In the genomic region with DNA sequence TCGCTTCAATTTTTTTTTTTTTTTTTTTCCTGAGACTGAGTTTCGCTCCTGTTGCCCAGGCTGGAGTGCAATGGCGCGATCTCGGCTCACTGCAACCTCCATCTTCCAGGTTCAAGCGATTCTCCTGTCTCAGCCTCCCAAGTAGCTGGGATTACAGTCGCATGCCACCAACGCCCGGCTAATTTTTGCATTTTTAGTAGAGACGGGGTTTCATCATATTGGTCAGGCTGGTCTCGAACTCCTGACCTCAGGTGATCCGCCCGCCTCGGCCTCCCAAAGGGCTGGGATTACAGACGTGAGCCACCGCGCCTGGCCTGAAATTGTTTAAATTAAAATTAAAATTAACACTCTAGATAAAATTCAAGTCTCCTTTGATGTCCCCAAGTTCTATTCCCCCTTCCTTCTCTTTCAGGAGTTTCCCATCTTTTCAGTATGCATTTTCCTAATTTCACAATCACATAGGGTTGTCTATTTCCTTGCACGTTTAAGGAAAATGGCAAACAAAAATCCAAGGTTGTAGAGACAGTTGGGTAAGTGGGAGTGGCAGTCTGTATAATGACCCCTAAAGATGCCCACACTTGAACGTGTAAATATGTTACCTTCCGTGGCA, we compare ENCODE assay signal across 1 cellular context.
TF ChIP-seq lines count a peak whose summit lies in the region.
"Not testable (repeated sequence)": the region's sequence is repeated elsewhere in the genome, so short reads cannot be mapped to it uniquely, and the experiment has no call there.

No MANE protein-coding gene starts in this region.

TF ChIP-seq in K562, 482 proteins besides CTCF, POLR2A, EP300 and RAD21:
- TF ChIP-seq BCOR (IDR thresholded peaks at IDR 0.05): peak; percentile 9; the same call in 1 of the 2 replicates
- peak; percentile 21 for TF ChIP-seq POLR3A (IDR thresholded peaks at IDR 0.05; ENCODE audit: borderline replicate concordance, extremely low read depth, insufficient read depth, insufficient read length)
- TF ChIP-seq, protein P1, sequence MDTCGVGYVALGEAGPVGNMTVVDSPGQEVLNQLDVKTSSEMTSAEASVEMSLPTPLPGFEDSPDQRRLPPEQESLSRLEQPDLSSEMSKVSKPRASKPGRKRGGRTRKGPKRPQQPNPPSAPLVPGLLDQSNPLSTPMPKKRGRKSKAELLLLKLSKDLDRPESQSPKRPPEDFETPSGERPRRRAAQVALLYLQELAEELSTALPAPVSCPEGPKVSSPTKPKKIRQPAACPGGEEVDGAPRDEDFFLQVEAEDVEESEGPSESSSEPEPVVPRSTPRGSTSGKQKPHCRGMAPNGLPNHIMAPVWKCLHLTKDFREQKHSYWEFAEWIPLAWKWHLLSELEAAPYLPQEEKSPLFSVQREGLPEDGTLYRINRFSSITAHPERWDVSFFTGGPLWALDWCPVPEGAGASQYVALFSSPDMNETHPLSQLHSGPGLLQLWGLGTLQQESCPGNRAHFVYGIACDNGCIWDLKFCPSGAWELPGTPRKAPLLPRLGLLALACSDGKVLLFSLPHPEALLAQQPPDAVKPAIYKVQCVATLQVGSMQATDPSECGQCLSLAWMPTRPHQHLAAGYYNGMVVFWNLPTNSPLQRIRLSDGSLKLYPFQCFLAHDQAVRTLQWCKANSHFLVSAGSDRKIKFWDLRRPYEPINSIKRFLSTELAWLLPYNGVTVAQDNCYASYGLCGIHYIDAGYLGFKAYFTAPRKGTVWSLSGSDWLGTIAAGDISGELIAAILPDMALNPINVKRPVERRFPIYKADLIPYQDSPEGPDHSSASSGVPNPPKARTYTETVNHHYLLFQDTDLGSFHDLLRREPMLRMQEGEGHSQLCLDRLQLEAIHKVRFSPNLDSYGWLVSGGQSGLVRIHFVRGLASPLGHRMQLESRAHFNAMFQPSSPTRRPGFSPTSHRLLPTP (IDR thresholded peaks at IDR 0.05; ENCODE audit: borderline replicate concordance, extremely low read depth, insufficient read length): peak; percentile 55
- TF ChIP-seq, protein P2, sequence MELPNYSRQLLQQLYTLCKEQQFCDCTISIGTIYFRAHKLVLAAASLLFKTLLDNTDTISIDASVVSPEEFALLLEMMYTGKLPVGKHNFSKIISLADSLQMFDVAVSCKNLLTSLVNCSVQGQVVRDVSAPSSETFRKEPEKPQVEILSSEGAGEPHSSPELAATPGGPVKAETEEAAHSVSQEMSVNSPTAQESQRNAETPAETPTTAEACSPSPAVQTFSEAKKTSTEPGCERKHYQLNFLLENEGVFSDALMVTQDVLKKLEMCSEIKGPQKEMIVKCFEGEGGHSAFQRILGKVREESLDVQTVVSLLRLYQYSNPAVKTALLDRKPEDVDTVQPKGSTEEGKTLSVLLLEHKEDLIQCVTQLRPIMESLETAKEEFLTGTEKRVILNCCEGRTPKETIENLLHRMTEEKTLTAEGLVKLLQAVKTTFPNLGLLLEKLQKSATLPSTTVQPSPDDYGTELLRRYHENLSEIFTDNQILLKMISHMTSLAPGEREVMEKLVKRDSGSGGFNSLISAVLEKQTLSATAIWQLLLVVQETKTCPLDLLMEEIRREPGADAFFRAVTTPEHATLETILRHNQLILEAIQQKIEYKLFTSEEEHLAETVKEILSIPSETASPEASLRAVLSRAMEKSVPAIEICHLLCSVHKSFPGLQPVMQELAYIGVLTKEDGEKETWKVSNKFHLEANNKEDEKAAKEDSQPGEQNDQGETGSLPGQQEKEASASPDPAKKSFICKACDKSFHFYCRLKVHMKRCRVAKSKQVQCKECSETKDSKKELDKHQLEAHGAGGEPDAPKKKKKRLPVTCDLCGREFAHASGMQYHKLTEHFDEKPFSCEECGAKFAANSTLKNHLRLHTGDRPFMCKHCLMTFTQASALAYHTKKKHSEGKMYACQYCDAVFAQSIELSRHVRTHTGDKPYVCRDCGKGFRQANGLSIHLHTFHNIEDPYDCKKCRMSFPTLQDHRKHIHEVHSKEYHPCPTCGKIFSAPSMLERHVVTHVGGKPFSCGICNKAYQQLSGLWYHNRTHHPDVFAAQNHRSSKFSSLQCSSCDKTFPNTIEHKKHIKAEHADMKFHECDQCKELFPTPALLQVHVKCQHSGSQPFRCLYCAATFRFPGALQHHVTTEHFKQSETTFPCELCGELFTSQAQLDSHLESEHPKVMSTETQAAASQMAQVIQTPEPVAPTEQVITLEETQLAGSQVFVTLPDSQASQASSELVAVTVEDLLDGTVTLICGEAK (IDR thresholded peaks at IDR 0.05): peak; percentile 31; the same call in 1 of the 2 replicates
- TF ChIP-seq, protein P2 (CRISPR knock-in tag; IDR thresholded peaks at IDR 0.05): not testable (repeated sequence)
- TF ChIP-seq EP400 (IDR thresholded peaks at IDR 0.05): peak; percentile 38; the same call in 1 of the 2 replicates
- peak; percentile 95; the same call in 1 of the 2 replicates for TF ChIP-seq ADNP (tag; IDR thresholded peaks at IDR 0.05)
- TF ChIP-seq, protein P3, sequence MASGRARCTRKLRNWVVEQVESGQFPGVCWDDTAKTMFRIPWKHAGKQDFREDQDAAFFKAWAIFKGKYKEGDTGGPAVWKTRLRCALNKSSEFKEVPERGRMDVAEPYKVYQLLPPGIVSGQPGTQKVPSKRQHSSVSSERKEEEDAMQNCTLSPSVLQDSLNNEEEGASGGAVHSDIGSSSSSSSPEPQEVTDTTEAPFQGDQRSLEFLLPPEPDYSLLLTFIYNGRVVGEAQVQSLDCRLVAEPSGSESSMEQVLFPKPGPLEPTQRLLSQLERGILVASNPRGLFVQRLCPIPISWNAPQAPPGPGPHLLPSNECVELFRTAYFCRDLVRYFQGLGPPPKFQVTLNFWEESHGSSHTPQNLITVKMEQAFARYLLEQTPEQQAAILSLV (tag; IDR thresholded peaks at IDR 0.05): 0 out of 2 replicates have a peak, but pooled peaks have one; percentile 24
- TF ChIP-seq, protein P4, sequence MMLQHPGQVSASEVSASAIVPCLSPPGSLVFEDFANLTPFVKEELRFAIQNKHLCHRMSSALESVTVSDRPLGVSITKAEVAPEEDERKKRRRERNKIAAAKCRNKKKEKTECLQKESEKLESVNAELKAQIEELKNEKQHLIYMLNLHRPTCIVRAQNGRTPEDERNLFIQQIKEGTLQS (IDR thresholded peaks at IDR 0.05): peak; percentile 76
- TF ChIP-seq, protein P4 (CRISPR knock-in tag; conservative IDR thresholded peaks at IDR 0.05): not testable (repeated sequence)
- TF ChIP-seq, protein P5, sequence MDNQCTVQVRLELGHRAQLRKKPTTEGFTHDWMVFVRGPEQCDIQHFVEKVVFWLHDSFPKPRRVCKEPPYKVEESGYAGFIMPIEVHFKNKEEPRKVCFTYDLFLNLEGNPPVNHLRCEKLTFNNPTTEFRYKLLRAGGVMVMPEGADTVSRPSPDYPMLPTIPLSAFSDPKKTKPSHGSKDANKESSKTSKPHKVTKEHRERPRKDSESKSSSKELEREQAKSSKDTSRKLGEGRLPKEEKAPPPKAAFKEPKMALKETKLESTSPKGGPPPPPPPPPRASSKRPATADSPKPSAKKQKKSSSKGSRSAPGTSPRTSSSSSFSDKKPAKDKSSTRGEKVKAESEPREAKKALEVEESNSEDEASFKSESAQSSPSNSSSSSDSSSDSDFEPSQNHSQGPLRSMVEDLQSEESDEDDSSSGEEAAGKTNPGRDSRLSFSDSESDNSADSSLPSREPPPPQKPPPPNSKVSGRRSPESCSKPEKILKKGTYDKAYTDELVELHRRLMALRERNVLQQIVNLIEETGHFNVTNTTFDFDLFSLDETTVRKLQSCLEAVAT (IDR thresholded peaks at IDR 0.05): 0 out of 4 replicates have a peak, but pooled peaks of 1 of the 2 experiments have one; percentile 8
- TF ChIP-seq, protein P6, sequence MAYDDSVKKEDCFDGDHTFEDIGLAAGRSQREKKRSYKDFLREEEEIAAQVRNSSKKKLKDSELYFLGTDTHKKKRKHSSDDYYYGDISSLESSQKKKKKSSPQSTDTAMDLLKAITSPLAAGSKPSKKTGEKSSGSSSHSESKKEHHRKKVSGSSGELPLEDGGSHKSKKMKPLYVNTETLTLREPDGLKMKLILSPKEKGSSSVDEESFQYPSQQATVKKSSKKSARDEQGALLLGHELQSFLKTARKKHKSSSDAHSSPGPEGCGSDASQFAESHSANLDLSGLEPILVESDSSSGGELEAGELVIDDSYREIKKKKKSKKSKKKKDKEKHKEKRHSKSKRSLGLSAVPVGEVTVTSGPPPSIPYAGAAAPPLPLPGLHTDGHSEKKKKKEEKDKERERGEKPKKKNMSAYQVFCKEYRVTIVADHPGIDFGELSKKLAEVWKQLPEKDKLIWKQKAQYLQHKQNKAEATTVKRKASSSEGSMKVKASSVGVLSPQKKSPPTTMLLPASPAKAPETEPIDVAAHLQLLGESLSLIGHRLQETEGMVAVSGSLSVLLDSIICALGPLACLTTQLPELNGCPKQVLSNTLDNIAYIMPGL (CRISPR knock-in tag; IDR thresholded peaks at IDR 0.05): peak; percentile 17; the same call in 1 of the 2 replicates
- TF ChIP-seq LEF1 (IDR thresholded peaks at IDR 0.05): peak; percentile 20; the same call in 1 of the 2 replicates
- peak; percentile 85 for TF ChIP-seq CEBPG (CRISPR knock-in tag; IDR thresholded peaks at IDR 0.05)
- peak; percentile 82 to 93 for TF ChIP-seq CEBPG (tag; conservative IDR thresholded peaks at IDR 0.05 in 1 of 2, IDR thresholded peaks at IDR 0.05 in 1 of 2)
- peak; percentile 92 for TF ChIP-seq CEBPB (tag; IDR thresholded peaks at IDR 0.05)
